Comparison of ENCODE assay signal across 20 cellular contexts in genomic region chr16:14608111-14608566, GRCh38. TPM values are rescaled to one million over a fixed set of nuclear protein-coding genes. Genes with fewer than 3 reads are reported as not detected.
A peak's percentile ranks its signal among the peaks of the same experiment; 100 is the strongest.
DNase-seq lines count a peak whose midpoint lies in the region; ATAC-seq and TF ChIP-seq lines count a peak whose summit lies in the region.
"Had no signal": no experiment of that assay in that cellular context is flagged by ENCODE, and none has a peak within 500 bp of the region (broad histone marks: within the 10 kb centered on the region; RNA-seq: fewer than 3 reads in every experiment).

No MANE protein-coding gene starts in this region.

- H3K9me2 ChIP-seq in Karpas-422 (replicated peaks; ENCODE audit: insufficient read depth, low read length), result no peaks in the 10 kb centered on the region

- H3K4me3 ChIP-seq in Karpas-422 (ENCODE audit: low read length) (peak overlapping the region; percentile 51), lower lobe of right lung (no peak overlapping the region), upper lobe of left lung (no peak overlapping the region)
- H3K4me3 ChIP-seq: tibial artery had no signal

- H3K4me1 ChIP-seq in Karpas-422 (ENCODE audit: low read length) (peaks cover 70% of the 10 kb centered on the region), lower lobe of right lung (no peaks in the 10 kb centered on the region), upper lobe of left lung (no peaks in the 10 kb centered on the region)
- H3K4me1 ChIP-seq: tibial artery had no signal

- H3K79me2 ChIP-seq in Karpas-422 (ENCODE audit: low read length), result peaks cover 22% of the 10 kb centered on the region

- 88 to 93% methylated on average over 4 of the region's 4 CpGs for WGBS in upper lobe of left lung, 2 donors

- peak overlapping the region; percentile 84 for H3K4me2 ChIP-seq in Karpas-422 (ENCODE audit: low read depth, low read length, poor library complexity, severe bottlenecking)

- no peaks in the 10 kb centered on the region for H3K4me1 Mint-ChIP-seq in CD14-positive monocyte
- H3K4me1 Mint-ChIP-seq: activated CD4-positive, alpha-beta T cell treated with anti-CD3 and anti-CD28 coated beads, Interleukin-2, amount 10 ng/mL, durations not matched to agents 24 days and 14 days; nephron had no signal

- no peaks in the 10 kb centered on the region for H4K20me1 ChIP-seq in Karpas-422 (ENCODE audit: insufficient read depth, low read depth, low read length)

- H3K27ac ChIP-seq in Karpas-422 (ENCODE audit: low read length) (peak overlapping the region; percentile 97), lower lobe of right lung (no peak overlapping the region), upper lobe of left lung (no peak overlapping the region)
- H3K27ac ChIP-seq: 22Rv1, tibial artery had no signal

- H3K27me3 ChIP-seq in Karpas-422 (ENCODE audit: low read length) (no peaks in the 10 kb centered on the region), lower lobe of right lung (ENCODE audit: low read depth) (no peaks in the 10 kb centered on the region), upper lobe of left lung (no peaks in the 10 kb centered on the region)
- H3K27me3 ChIP-seq: tibial artery had no signal

- H3K9me3 Mint-ChIP-seq in CD14-positive monocyte, result no peaks in the 10 kb centered on the region
- H3K9me3 Mint-ChIP-seq: activated CD4-positive, alpha-beta T cell treated with anti-CD3 and anti-CD28 coated beads, Interleukin-2, amount 10 ng/mL, durations not matched to agents 24 days and 14 days; activated naive CD8-positive, alpha-beta T cell treated with anti-CD3 and anti-CD28 coated beads for 36 hours; activated T-cell treated with anti-CD3 and anti-CD28 coated beads, Interleukin-2, amount 50 U/mL, for 24 hours; CD4-positive, alpha-beta T cell; nephron had no signal

- peak; percentile 1 for DNase-seq in NOMO-1 treated with DMSO at 0.1 percent for 48 hours (lab: John Stamatoyannopoulos, UW; ENCODE audit: unreplicated experiment)
- DNase-seq in NOMO-1 treated with dmso at 0.1 percent for 144 hours (lab: John Stamatoyannopoulos, UW; ENCODE audit: unreplicated experiment), result no peak
- peak; percentile 66 for DNase-seq in Karpas-422
- no peak for DNase-seq in lower lobe of right lung
- no peak for DNase-seq in upper lobe of left lung
- no peak for DNase-seq in CD14-positive monocyte (ENCODE audit: low spot score)
- DNase-seq: activated CD4-positive, alpha-beta T cell treated with anti-CD3 and anti-CD28 coated beads, Interleukin-2, amount 10 ng/mL, durations not matched to agents 24 days and 14 days; activated naive CD8-positive, alpha-beta T cell treated with anti-CD3 and anti-CD28 coated beads for 36 hours; activated T-cell treated with anti-CD3 and anti-CD28 coated beads, Interleukin-2, amount 50 U/mL, for 24 hours; CD4-positive, alpha-beta T cell; Kasumi-1; NCI-H1694 treated with DMSO at 0.1 percent for 48 hours; NCI-H748 treated with DMSO at 0.1 percent for 48 hours; RPMI8226; stimulated activated CD4-positive, alpha-beta T cell treated with anti-CD3 and anti-CD28 coated beads, Interleukin-2, amount 100 ng/mL, for 48 hours; tibial artery had no signal

- no peak overlapping the region for H2AFZ ChIP-seq in Karpas-422 (ENCODE audit: low read length)

- peaks cover 30% of the 10 kb centered on the region for H3K36me3 ChIP-seq in Karpas-422 (ENCODE audit: insufficient read depth, low read length)
- peaks cover 98% of the 10 kb centered on the region for H3K36me3 ChIP-seq in lower lobe of right lung
- peaks cover 49 to 96% (median 73%) of the 10 kb centered on the region in 4 donors for H3K36me3 ChIP-seq in upper lobe of left lung

- H3K27me3 Mint-ChIP-seq in CD14-positive monocyte (ENCODE audit: low read depth in 3 of 3), result no peaks in the 10 kb centered on the region
- H3K27me3 Mint-ChIP-seq: activated CD4-positive, alpha-beta T cell treated with anti-CD3 and anti-CD28 coated beads, Interleukin-2, amount 10 ng/mL, durations not matched to agents 24 days and 14 days; activated naive CD8-positive, alpha-beta T cell treated with anti-CD3 and anti-CD28 coated beads for 36 hours; activated T-cell treated with anti-CD3 and anti-CD28 coated beads, Interleukin-2, amount 50 U/mL, for 24 hours; CD4-positive, alpha-beta T cell had no signal

- TF ChIP-seq EP300 in upper lobe of left lung (IDR thresholded peaks at IDR 0.05), result no peak

- H3K9ac ChIP-seq in Karpas-422 (ENCODE audit: low read length), result peak overlapping the region; percentile 50

- H3K9me3 ChIP-seq in Karpas-422 (ENCODE audit: low read length) (no peaks in the 10 kb centered on the region), lower lobe of right lung (no peaks in the 10 kb centered on the region), upper lobe of left lung (no peaks in the 10 kb centered on the region)
- H3K9me3 ChIP-seq: tibial artery had no signal

- TF ChIP-seq POLR2A in upper lobe of left lung (IDR thresholded peaks at IDR 0.05), result no peak

- TF ChIP-seq CTCF in lower lobe of right lung (IDR thresholded peaks at IDR 0.05) (no peak), upper lobe of left lung (IDR thresholded peaks at IDR 0.05) (no peak), CD14-positive monocyte (IDR thresholded peaks at IDR 0.05) (no peak)

- no peak overlapping the region for H3K4me3 Mint-ChIP-seq in CD14-positive monocyte
- H3K4me3 Mint-ChIP-seq: activated CD4-positive, alpha-beta T cell treated with anti-CD3 and anti-CD28 coated beads, Interleukin-2, amount 10 ng/mL, durations not matched to agents 24 days and 14 days; activated naive CD8-positive, alpha-beta T cell treated with anti-CD3 and anti-CD28 coated beads for 36 hours; activated T-cell treated with anti-CD3 and anti-CD28 coated beads, Interleukin-2, amount 50 U/mL, for 24 hours; CD4-positive, alpha-beta T cell; nephron had no signal

- H3K27ac Mint-ChIP-seq in CD14-positive monocyte, result no peak overlapping the region
- H3K27ac Mint-ChIP-seq: activated CD4-positive, alpha-beta T cell treated with anti-CD3 and anti-CD28 coated beads, Interleukin-2, amount 10 ng/mL, durations not matched to agents 24 days and 14 days; activated naive CD8-positive, alpha-beta T cell treated with anti-CD3 and anti-CD28 coated beads for 36 hours; activated T-cell treated with anti-CD3 and anti-CD28 coated beads, Interleukin-2, amount 50 U/mL, for 24 hours; CD4-positive, alpha-beta T cell; nephron had no signal

- H3K36me3 Mint-ChIP-seq in CD14-positive monocyte, result peaks cover 67 to 94% of the 10 kb centered on the region in 2 donors

- peak; percentile 46 for ATAC-seq in GM21717 (IDR thresholded peaks at IDR 0.05; ENCODE audit: unreplicated experiment)
- no peak for ATAC-seq in lower lobe of right lung
- no peak for ATAC-seq in upper lobe of left lung (ENCODE audit: low FRiP score in 2 of 2)
- ATAC-seq in HG03045 (IDR thresholded peaks at IDR 0.05; ENCODE audit: unreplicated experiment), result no peak

- intact Hi-C loops in lower lobe of right lung (cut with DNase I) (no loop called here), CD14-positive monocyte (cut with micrococcal nuclease) (no loop called here)

RNA-seq across cellular contexts. Expression of gene PARN, which starts 21.9 kb away (rescaled TPM):
- total RNA-seq in Karpas-422 (2014; rRNA removed; shearing (Covaris generic); ENCODE audit: low replicate concordance), result 51.1 and 90.9 TPM in 2 replicates
- total RNA-seq in lower lobe of right lung, result 35.7 TPM
- 100 to 1,000 TPM in 1 of 6 donors, 10 to 100 TPM in 5; 25.6 to 133 (median 37.3) TPM for total RNA-seq in upper lobe of left lung
- polyA plus RNA-seq in CD14-positive monocyte, result 10 to 100 TPM; 19.1 to 24.4 TPM

RNA-seq across cellular contexts. Expression of gene BFAR, which starts 24.6 kb away (rescaled TPM):
- 45.5 and 55.8 TPM in 2 replicates for total RNA-seq in Karpas-422 (2014; rRNA removed; shearing (Covaris generic); ENCODE audit: low replicate concordance)
- 90.2 TPM for total RNA-seq in lower lobe of right lung
- 100 to 1,000 TPM in 3 of 6 donors, 10 to 100 TPM in 3; 66.3 to 157 (median 104) TPM for total RNA-seq in upper lobe of left lung
- polyA plus RNA-seq in CD14-positive monocyte, result 10 to 100 TPM; 28.6 to 36.0 TPM

Comparison
In these comparisons a context has a peak if more than half of its experiments do, and no peak if none do; other contexts are left out.
1. DNase-seq: peak in NOMO-1 treated with DMSO at 0.1 percent for 48 hours (single experiment) and Karpas-422 (single experiment); none in NOMO-1 treated with dmso at 0.1 percent for 144 hours (single experiment), lower lobe of right lung (single experiment), upper lobe of left lung (0 of 2) and CD14-positive monocyte (single experiment).